ENCODE assay signal across 26 cellular contexts in the genomic region with DNA sequence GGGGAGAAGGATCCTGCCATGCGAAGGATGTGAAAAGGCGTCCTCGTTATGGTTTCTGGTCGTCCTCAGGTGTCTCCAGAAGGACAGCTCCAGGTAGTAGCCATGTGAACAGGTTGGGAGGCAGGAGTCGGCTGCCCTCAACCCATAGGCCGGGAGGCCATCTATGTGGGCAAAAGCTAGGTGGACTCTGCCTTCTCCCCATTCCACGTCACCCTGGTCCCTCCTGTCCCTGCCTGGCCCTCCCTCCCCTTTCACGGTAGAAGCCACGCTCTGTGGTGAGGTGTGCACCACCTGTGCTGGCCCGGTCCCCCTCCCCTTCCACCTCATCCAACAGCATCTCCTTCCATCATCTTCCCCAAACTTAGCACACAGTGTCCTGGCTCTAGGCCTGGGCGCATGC. TPM values are rescaled to one million over a fixed set of nuclear protein-coding genes. Genes with fewer than 3 reads are reported as not detected.
"Had no signal": no experiment of that assay in that cellular context is flagged by ENCODE, and none has a peak within 500 bp of the region (broad histone marks: within the 10 kb centered on the region; RNA-seq: fewer than 3 reads in every experiment).

No MANE protein-coding gene starts in this region.

- H3K4me1 ChIP-seq: heart right ventricle, parathyroid adenoma, prostate gland, spleen, testis, tibial artery, upper lobe of left lung had no signal

- H3K9me3 ChIP-seq: heart right ventricle, prostate gland, spleen, testis, tibial artery, upper lobe of left lung had no signal

- H3K9ac ChIP-seq: parathyroid adenoma had no signal

- H2AFZ ChIP-seq: parathyroid adenoma had no signal

- H3K27ac ChIP-seq: heart right ventricle, parathyroid adenoma, prostate gland, skin epidermis, spleen, testis, tibial artery, upper lobe of left lung had no signal

- ATAC-seq: heart right ventricle; left colon; left ventricle myocardium superior; natural killer cell; stimulated activated memory B cell treated with anti-CD40 and anti-IgM and Interleukin-4, amounts not matched to agents 10 μg/mL and 1 μg/mL and 100 μg/mL, for 72 hours; stimulated activated naive CD8-positive, alpha-beta T cell treated with anti-CD3 and anti-CD28 coated beads, Interleukin-15, Interleukin-2, amounts not matched to agents 100 U/mL and 50 U/mL, for 24 hours had no signal

- H3K27me3 ChIP-seq: heart right ventricle, spleen, testis, tibial artery, upper lobe of left lung had no signal

- DNase-seq: cortex of kidney; heart right ventricle; hippocampal formation; left colon; left ventricle myocardium superior; natural killer cell; right cardiac atrium; spleen; stimulated activated CD4-positive, alpha-beta T cell treated with anti-CD3 and anti-CD28 coated beads, Interleukin-4, amount 100 ng/mL, for 4 hours; stimulated activated naive CD8-positive, alpha-beta T cell treated with anti-CD3 and anti-CD28 coated beads, Interleukin-15, Interleukin-2, amounts not matched to agents 100 U/mL and 50 U/mL, for 24 hours; testis; tibial artery; upper lobe of left lung had no signal

- H3K79me2 ChIP-seq: parathyroid adenoma had no signal

- H3K36me3 ChIP-seq: heart right ventricle, prostate gland, upper lobe of left lung had no signal

- H3K4me3 ChIP-seq: heart right ventricle, lung, prostate gland, skin epidermis, spleen, testis, tibial artery, upper lobe of left lung had no signal

RNA-seq across cellular contexts. Expression of a gene that starts 16.3 kb away (rescaled TPM):
- total RNA-seq: frontal cortex, kidney epithelial cell, left ventricle myocardium superior, mononuclear cell, natural killer cell, renal cortical epithelial cell had no signal
- polyA plus RNA-seq: neural cell had no signal

RNA-seq across cellular contexts. Expression of a gene that starts 23.9 kb away (rescaled TPM):
- total RNA-seq: dermis microvascular lymphatic vessel endothelial cell, fibroblast of villous mesenchyme, frontal cortex, kidney epithelial cell, renal cortical epithelial cell had no signal
- polyA plus RNA-seq: neural cell had no signal

RNA-seq across cellular contexts. Expression of a gene that starts 33.5 kb away (rescaled TPM):
- total RNA-seq: dermis microvascular lymphatic vessel endothelial cell, fibroblast of villous mesenchyme, frontal cortex, heart right ventricle, kidney epithelial cell, left colon, left ventricle myocardium superior, osteoblast, renal cortical epithelial cell, right cardiac atrium had no signal
- polyA plus RNA-seq: neural cell had no signal
